10 cellular contexts compared by ENCODE assay signal in the genomic region with DNA sequence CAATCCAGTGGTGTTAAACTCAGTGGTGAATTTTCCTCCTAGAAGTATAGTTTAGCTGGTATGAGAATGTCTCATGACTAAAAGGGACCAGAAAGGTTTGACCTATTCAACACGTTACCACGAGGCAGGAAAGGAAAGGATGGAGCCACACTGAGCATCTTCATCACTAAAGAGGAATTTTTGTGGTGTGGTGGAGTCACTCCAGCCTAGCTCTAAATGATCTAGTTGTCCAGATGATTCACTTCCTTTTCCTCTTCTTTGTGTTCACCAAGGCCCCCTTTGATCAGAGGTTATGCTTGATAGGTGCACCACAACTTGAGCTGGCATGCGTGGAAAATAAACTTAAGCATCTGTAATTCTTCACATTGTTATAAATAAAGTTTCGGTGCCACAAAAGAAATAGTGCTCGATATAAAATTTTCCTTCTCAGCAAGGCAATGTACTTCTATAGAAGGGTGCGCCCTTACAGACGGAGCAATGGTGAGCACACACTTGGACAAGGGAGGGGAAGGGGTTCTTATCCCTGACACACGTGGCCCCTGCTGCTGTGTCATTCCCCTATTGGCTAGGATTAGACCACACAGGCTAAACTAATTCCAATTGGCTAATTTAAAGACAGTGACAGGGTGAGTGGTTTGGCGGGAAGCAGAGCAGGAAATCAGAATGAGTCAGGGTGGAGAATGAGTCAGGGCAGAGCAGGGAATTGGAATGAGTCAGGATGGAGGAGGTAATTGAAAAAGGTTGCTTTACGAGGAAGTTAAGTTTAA.
A peak's percentile ranks its signal among the peaks of the same experiment; 100 is the strongest.
DNase-seq lines count a peak whose midpoint lies in the region; ATAC-seq and TF ChIP-seq lines count a peak whose summit lies in the region.
"Had no signal": no experiment of that assay in that cellular context is flagged by ENCODE, and none has a peak within 500 bp of the region (broad histone marks: within the 10 kb centered on the region; RNA-seq: fewer than 3 reads in every experiment).

No MANE protein-coding gene starts in this region.

- POLR2A ChIA-PET in GM10248 (lab: Yijun Ruan, JAX): no interaction called here

- H3K36me3 Mint-ChIP-seq in activated naive CD8-positive, alpha-beta T cell treated with anti-CD3 and anti-CD28 coated beads, Interleukin-2, amount 50 U/mL, for 24 hours (ENCODE audit: low read depth): no peaks in the 10 kb centered on the region

- peak overlapping the region; percentile 29 for H3K27ac Mint-ChIP-seq in activated naive CD8-positive, alpha-beta T cell treated with anti-CD3 and anti-CD28 coated beads, Interleukin-2, amount 50 U/mL, for 24 hours

- DNase-seq in Daoy (ENCODE audit: low read depth) (peak; percentile 95), LoVo (ENCODE audit: low spot score) (peak; percentile 14), left lung (no peak), coronary artery (ENCODE audit: low spot score) (no peak), NCI-H2081 (lab: John Stamatoyannopoulos, UW) (no peak), GM10248 (ENCODE audit: extremely low spot score) (no peak)
- no peak for DNase-seq in activated naive CD8-positive, alpha-beta T cell treated with anti-CD3 and anti-CD28 coated beads, Interleukin-2, amount 50 U/mL, for 24 hours
- DNase-seq in activated effector memory CD4-positive, alpha-beta T cell treated with Interleukin-2 at 50 U/mL for 16 hours: no peak
- DNase-seq: NCI-H2081 treated with DMSO at 0.1 percent for 48 hours had no signal

- no peaks in the 10 kb centered on the region for H3K27me3 ChIP-seq in left lung

- no peaks in the 10 kb centered on the region for H3K9me3 ChIP-seq in left lung

- no peaks in the 10 kb centered on the region for H3K27me3 Mint-ChIP-seq in activated naive CD8-positive, alpha-beta T cell treated with anti-CD3 and anti-CD28 coated beads, Interleukin-2, amount 50 U/mL, for 24 hours

- H3K4me1 ChIP-seq in left lung: peaks cover 0 to 4% of the 10 kb centered on the region in 2 donors

- H3K4me3 Mint-ChIP-seq in activated naive CD8-positive, alpha-beta T cell treated with anti-CD3 and anti-CD28 coated beads, Interleukin-2, amount 50 U/mL, for 24 hours: peak overlapping the region; percentile 13

- intact Hi-C loops in left lung (cut with DNase I): no loop called here

- peaks cover 20% of the 10 kb centered on the region for H3K4me1 Mint-ChIP-seq in activated naive CD8-positive, alpha-beta T cell treated with anti-CD3 and anti-CD28 coated beads, Interleukin-2, amount 50 U/mL, for 24 hours

- H3K27ac ChIP-seq in left lung (peak overlapping the region in 1 of 2 donors; percentile 45), coronary artery (no peak overlapping the region)

- peak; percentile 80 for ATAC-seq in activated naive CD8-positive, alpha-beta T cell treated with anti-CD3 and anti-CD28 coated beads, Interleukin-2, amount 50 U/mL, for 24 hours
- ATAC-seq in left lung: peak; percentile 48
- ATAC-seq: GM12878 had no signal

- no peaks in the 10 kb centered on the region for H3K36me3 ChIP-seq in left lung

- TF ChIP-seq CTCF in left lung (IDR thresholded peaks at IDR 0.05) (no peak), coronary artery (IDR thresholded peaks at IDR 0.05) (no peak), GM10248 (IDR thresholded peaks at IDR 0.05; ENCODE audit: control extremely low read depth, extremely low read depth, low read depth, missing control alignments) (no peak)

- CTCF ChIA-PET in GM10248 (lab: Yijun Ruan, JAX): interaction anchor here (1.4 kb wide), 1 partner anchor 9 kb away, joined by 3 read pairs; no protein-coding TSS in a partner anchor

- H3K4me3 ChIP-seq in left lung (no peak overlapping the region), coronary artery (no peak overlapping the region)
- H3K4me3 ChIP-seq: GM12878 had no signal

- peaks cover 11% of the 10 kb centered on the region for H3K9me3 Mint-ChIP-seq in activated naive CD8-positive, alpha-beta T cell treated with anti-CD3 and anti-CD28 coated beads, Interleukin-2, amount 50 U/mL, for 24 hours

Comparison
In these comparisons a context has a peak if more than half of its experiments do, and no peak if none do; other contexts are left out.
1. DNase-seq: peak in Daoy (single experiment) and LoVo (single experiment); none in activated naive CD8-positive, alpha-beta T cell treated with anti-CD3 and anti-CD28 coated beads, Interleukin-2, amount 50 U/mL, for 24 hours (single experiment), left lung (0 of 2), coronary artery (single experiment), NCI-H2081 (0 of 2), activated effector memory CD4-positive, alpha-beta T cell treated with Interleukin-2 at 50 U/mL for 16 hours (single experiment) and GM10248 (single experiment).